Comparison of ENCODE assay signal across 8 cellular contexts in the genomic region with DNA sequence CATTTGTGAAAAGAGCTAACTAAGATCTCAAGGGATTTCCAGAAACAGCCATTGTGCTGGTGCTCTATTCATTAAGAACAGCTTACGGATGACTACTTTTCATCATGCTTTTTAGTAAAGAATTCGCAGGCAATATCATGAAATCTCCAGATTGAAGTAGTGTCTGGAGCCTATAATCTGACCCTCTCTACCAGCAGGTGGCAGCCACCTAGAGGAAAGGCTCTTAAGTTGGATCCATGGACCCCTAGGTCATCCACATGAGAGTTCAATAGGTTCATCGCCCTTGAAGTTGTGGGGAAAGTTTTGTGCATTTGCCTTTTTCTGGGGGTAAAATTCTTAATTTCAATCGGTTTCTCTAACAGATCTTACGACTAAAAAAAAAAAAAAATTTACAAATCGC.
DNase-seq lines count a peak whose midpoint lies in the region; ATAC-seq, FAIRE-seq and TF ChIP-seq lines count a peak whose summit lies in the region.

No MANE protein-coding gene starts in this region.

- no peak overlapping the region for H3K4me3 Mint-ChIP-seq in activated CD4-positive, alpha-beta T cell treated with anti-CD3 and anti-CD28 coated beads, Interleukin-2, amount 10 ng/mL, durations not matched to agents 24 days and 14 days

- H4K91ac ChIP-seq in H1 (replicated peaks; ENCODE audit: insufficient read length, low read length) = no peak overlapping the region

- 81% methylated on average over 6 of the region's 6 CpGs; no CpG with 5 or more reads in 1 of the 2 experiments for WGBS in H1 (ENCODE audit: extremely low coverage in 1 of 2, insufficient coverage in 1 of 2, insufficient read length in 1 of 2, insufficient replicate concordance in 2 of 2, low coverage in 1 of 2, low lambda C conversion rate in 2 of 2, missing lambda C conversion rate in 1 of 2), 2 experiments

- TF ChIP-seq POLR2A in H1 (IDR thresholded peaks at IDR 0.05; ENCODE audit: control extremely low read depth in 1 of 2, low read depth in 2 of 2, low read length in 2 of 2) = no peak

- no peaks in the 10 kb centered on the region for H3K9me3 Mint-ChIP-seq in activated CD4-positive, alpha-beta T cell treated with anti-CD3 and anti-CD28 coated beads, Interleukin-2, amount 10 ng/mL, durations not matched to agents 24 days and 14 days

- no peak for ATAC-seq in upper lobe of right lung
- ATAC-seq in HG03095 (IDR thresholded peaks at IDR 0.05; ENCODE audit: unreplicated experiment) = no peak

- peaks cover 0 to 4% (median 1%) of the 10 kb centered on the region in 4 experiments; a peak in 2 of 8 replicates for H3K36me3 ChIP-seq in H1 (ENCODE audit: control insufficient read depth in 2 of 4, insufficient read depth in 4 of 4, low read length in 3 of 4)
- no peaks in the 10 kb centered on the region for H3K36me3 ChIP-seq in upper lobe of right lung

- POLR2A ChIA-PET in H1 (lab: Charles Lee; ENCODE audit: partially characterized antibody) = interaction anchor here (1.3 kb wide), 1 partner anchor 271 kb away, joined by 4 read pairs; no protein-coding TSS in a partner anchor

- no peak overlapping the region for H2BK120ac ChIP-seq in H1 (replicated peaks; ENCODE audit: low read depth, low read length)

- H2AK5ac ChIP-seq in H1 (ENCODE audit: low read depth, low read length) = no peak overlapping the region

- no peaks in the 10 kb centered on the region for H4K20me1 ChIP-seq in H1 (replicated peaks in 1 of 2; ENCODE audit: control insufficient read depth in 1 of 2, insufficient read depth in 2 of 2, low read length in 2 of 2)

- intact Hi-C loops in upper lobe of right lung (cut with DNase I) = no loop called here
- intact Hi-C loops in activated CD4-positive, alpha-beta T cell treated with anti-CD3 and anti-CD28 coated beads, Interleukin-2, amount 10 ng/mL, durations not matched to agents 24 days and 14 days (cut with micrococcal nuclease) = no loop called here

- H2BK20ac ChIP-seq in H1 (ENCODE audit: low read length) = no peak overlapping the region

- no peak overlapping the region for H4K5ac ChIP-seq in H1 (ENCODE audit: insufficient read length, low read depth, low read length)

- no peak overlapping the region for H4K8ac ChIP-seq in H1 (ENCODE audit: extremely low read depth, insufficient read depth, low read length)

- no peak overlapping the region for H3K23ac ChIP-seq in H1 (ENCODE audit: insufficient read length)

- no peak overlapping the region for H2BK5ac ChIP-seq in H1 (ENCODE audit: low read depth, low read length)

- H3K27ac Mint-ChIP-seq in activated CD4-positive, alpha-beta T cell treated with anti-CD3 and anti-CD28 coated beads, Interleukin-2, amount 10 ng/mL, durations not matched to agents 24 days and 14 days = no peak overlapping the region

- TF ChIP-seq EP300 in H1 (IDR thresholded peaks at IDR 0.05; ENCODE audit: borderline replicate concordance in 1 of 2, low read depth in 2 of 2, low read length in 2 of 2) = no peak

- H3K18ac ChIP-seq in H1 (ENCODE audit: extremely low read depth, low read length) = no peak overlapping the region

- H3K4me1 ChIP-seq in H1 (replicated peaks in 1 of 4; ENCODE audit: control insufficient read depth in 3 of 4, insufficient read depth in 4 of 4, low read length in 3 of 4) (peaks cover 0 to 1% (median 0%) of the 10 kb centered on the region in 4 experiments; a peak in 1 of 7 replicates), upper lobe of right lung (peaks cover 20% of the 10 kb centered on the region)

- peak; percentile 29 for DNase-seq in stimulated activated CD4-positive, alpha-beta T cell treated with anti-CD3 and anti-CD28 coated beads, Interleukin-15, amount 100 ng/mL, for 24 hours
- no peak for DNase-seq in stimulated activated CD4-positive, alpha-beta T cell treated with anti-CD3 and anti-CD28 coated beads, Interleukin-4, amount 100 ng/mL, for 4 hours
- DNase-seq in NCI-H526 (lab: John Stamatoyannopoulos, UW) (peak; percentile 24 to 67), H1 (ENCODE audit: low read depth in 1 of 2, low spot score in 2 of 2) (no peak), upper lobe of right lung (no peak), COR-L47 (lab: John Stamatoyannopoulos, UW) (no peak)
- no peak for DNase-seq in activated CD4-positive, alpha-beta T cell treated with anti-CD3 and anti-CD28 coated beads, Interleukin-2, amount 10 ng/mL, durations not matched to agents 24 days and 14 days

- no peak overlapping the region for H3K56ac ChIP-seq in H1 (replicated peaks; ENCODE audit: insufficient read length, low read depth, low read length)

- H3K23me2 ChIP-seq in H1 (ENCODE audit: low read depth, low read length) = no peaks in the 10 kb centered on the region; the same call in 1 of the 2 replicates

- peaks cover 30% of the 10 kb centered on the region for H3K27me3 Mint-ChIP-seq in activated CD4-positive, alpha-beta T cell treated with anti-CD3 and anti-CD28 coated beads, Interleukin-2, amount 10 ng/mL, durations not matched to agents 24 days and 14 days

- peak in 2 of 3 experiments; percentile 43 to 53; a peak in 3 of 4 replicates for TF ChIP-seq CTCF in H1 (IDR thresholded peaks at IDR 0.05; ENCODE audit: control extremely low read depth in 1 of 3, insufficient read depth in 1 of 3, low read depth in 1 of 3, low read length in 3 of 3)
- TF ChIP-seq CTCF in upper lobe of right lung (IDR thresholded peaks at IDR 0.05) = peak; percentile 29

- no peak overlapping the region for H3K4ac ChIP-seq in H1 (replicated peaks; ENCODE audit: insufficient read length, low read depth, low read length)

- H3K79me2 ChIP-seq in H1 (ENCODE audit: control insufficient read depth in 1 of 2, insufficient read depth in 2 of 2, low read length in 2 of 2) = no peaks in the 10 kb centered on the region

- H2AFZ ChIP-seq in H1 (ENCODE audit: low read length) = no peak overlapping the region

- H3K36me3 Mint-ChIP-seq in activated CD4-positive, alpha-beta T cell treated with anti-CD3 and anti-CD28 coated beads, Interleukin-2, amount 10 ng/mL, durations not matched to agents 24 days and 14 days (ENCODE audit: low read depth) = no peaks in the 10 kb centered on the region

- no peak overlapping the region for H3K14ac ChIP-seq in H1 (ENCODE audit: insufficient read length)

- H3K4me3 ChIP-seq in H1 (ENCODE audit: extremely low read depth in 1 of 4, insufficient read depth in 2 of 4, low read depth in 3 of 4, low read length in 4 of 4) (no peak overlapping the region), upper lobe of right lung (no peak overlapping the region)

- no peak overlapping the region for H2BK12ac ChIP-seq in H1 (ENCODE audit: low read depth, low read length)

- CTCF ChIA-PET in H1 (lab: Charles Lee; ENCODE audit: partially characterized antibody) = interaction anchor here (0.5 to 15.2 kb wide), 16 partner anchors 9 to 1012 kb away, joined by 3 to 246 read pairs (median 4); no protein-coding TSS in a partner anchor

- no peak overlapping the region for H2BK15ac ChIP-seq in H1 (ENCODE audit: low read length)

- H3K27me3 ChIP-seq in H1 (replicated peaks in 1 of 4; ENCODE audit: control insufficient read depth in 3 of 4, extremely low read depth in 1 of 4, insufficient read depth in 3 of 4, low read length in 3 of 4) = peaks cover 2 to 16% (median 12%) of the 10 kb centered on the region in 4 experiments; a peak in 6 of 7 replicates
- peaks cover 11% of the 10 kb centered on the region for H3K27me3 ChIP-seq in upper lobe of right lung

- H3K79me1 ChIP-seq in H1 (ENCODE audit: low read depth, low read length) = no peaks in the 10 kb centered on the region

- FAIRE-seq in H1 (lab: Jason Lieb, UNC) = no peak

- no peaks in the 10 kb centered on the region for H3K9me3 ChIP-seq in H1 (ENCODE audit: insufficient read depth in 2 of 2, low read depth in 1 of 2, low read length in 1 of 2)
- no peaks in the 10 kb centered on the region for H3K9me3 ChIP-seq in upper lobe of right lung

- TF ChIP-seq RAD21 in H1 (IDR thresholded peaks at IDR 0.05 in 1 of 2, conservative IDR thresholded peaks at IDR 0.05 in 1 of 2; ENCODE audit: low read depth in 2 of 2, low read length in 2 of 2) = peak in 1 of 2 experiments; percentile 29; a peak in 1 of 4 replicates

- H3K4me2 ChIP-seq in H1 (ENCODE audit: insufficient read depth in 1 of 2, low read depth in 2 of 2, low read length in 2 of 2) = no peak overlapping the region

- H3K27ac ChIP-seq in H1 (ENCODE audit: low read depth, low read length) (no peak overlapping the region), upper lobe of right lung (no peak overlapping the region)

- peaks cover 11% of the 10 kb centered on the region for H3K4me1 Mint-ChIP-seq in activated CD4-positive, alpha-beta T cell treated with anti-CD3 and anti-CD28 coated beads, Interleukin-2, amount 10 ng/mL, durations not matched to agents 24 days and 14 days

- no peak overlapping the region for H3K9ac ChIP-seq in H1 (replicated peaks in 1 of 4; ENCODE audit: extremely low read depth in 1 of 4, low read depth in 3 of 4, low read length in 3 of 4)

TF ChIP-seq in H1, 55 proteins besides CTCF, POLR2A, EP300 and RAD21:
- TF ChIP-seq TEAD4 (IDR thresholded peaks at IDR 0.05; ENCODE audit: low read depth, low read length) = no peak
- TF ChIP-seq, protein P1, sequence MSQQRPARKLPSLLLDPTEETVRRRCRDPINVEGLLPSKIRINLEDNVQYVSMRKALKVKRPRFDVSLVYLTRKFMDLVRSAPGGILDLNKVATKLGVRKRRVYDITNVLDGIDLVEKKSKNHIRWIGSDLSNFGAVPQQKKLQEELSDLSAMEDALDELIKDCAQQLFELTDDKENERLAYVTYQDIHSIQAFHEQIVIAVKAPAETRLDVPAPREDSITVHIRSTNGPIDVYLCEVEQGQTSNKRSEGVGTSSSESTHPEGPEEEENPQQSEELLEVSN (IDR thresholded peaks at IDR 0.05) = no peak
- TF ChIP-seq EGR1 (IDR thresholded peaks at IDR 0.05; ENCODE audit: borderline replicate concordance, low read depth, low read length) = no peak
- no peak for TF ChIP-seq BRCA1 (IDR thresholded peaks at IDR 0.05; ENCODE audit: low read depth, low read length)

Comparison
In these comparisons a context has a peak if more than half of its experiments do, and no peak if none do; other contexts are left out.
1. DNase-seq: peak in stimulated activated CD4-positive, alpha-beta T cell treated with anti-CD3 and anti-CD28 coated beads, Interleukin-15, amount 100 ng/mL, for 24 hours (single experiment) and NCI-H526 (2 of 2); none in stimulated activated CD4-positive, alpha-beta T cell treated with anti-CD3 and anti-CD28 coated beads, Interleukin-4, amount 100 ng/mL, for 4 hours (0 of 2), H1 (0 of 2), upper lobe of right lung (single experiment), COR-L47 (single experiment) and activated CD4-positive, alpha-beta T cell treated with anti-CD3 and anti-CD28 coated beads, Interleukin-2, amount 10 ng/mL, durations not matched to agents 24 days and 14 days (single experiment).